Comparison of ENCODE assay signal across 8 cellular contexts in genomic region chr18:12287684-12288405, GRCh38. TPM values are rescaled to one million over a fixed set of nuclear protein-coding genes. Genes with fewer than 3 reads are reported as not detected.
DNase-seq lines count a peak whose midpoint lies in the region; ATAC-seq and TF ChIP-seq lines count a peak whose summit lies in the region.

No MANE protein-coding gene starts in this region.

- TSS peak; percentile 88 for BruUV-seq in Caco-2 (replicated peaks; lab: Mats Ljungman, UMichigan)
- BruUV-seq in Panc1 (replicated peaks; lab: Mats Ljungman, UMichigan) = no TSS peak

- POLR2A ChIA-PET in Caco-2 (lab: Charles Lee) (interaction anchor here (0.7 to 2.3 kb wide), 2 partner anchors 9 to 33 kb away, joined by 4 to 28 read pairs; no protein-coding TSS in a partner anchor), Panc1 (lab: Charles Lee) (no interaction called here)

- H3K9me3 Mint-ChIP-seq in Caco-2 (ENCODE audit: unreplicated experiment) (no peaks in the 10 kb centered on the region), nephron progenitor cell (no peaks in the 10 kb centered on the region)
- no peaks in the 10 kb centered on the region for H3K9me3 Mint-ChIP-seq in activated CD8-positive, alpha-beta memory T cell treated with anti-CD3 and anti-CD28 coated beads, Interleukin-2, amount 10 ng/mL, durations not matched to agents 7 days and 5 days (ENCODE audit: low read depth)

- peak; percentile 76 to 78 for DNase-seq in Caco-2
- DNase-seq in Panc1 (ENCODE audit: low read depth, low spot score) = no peak
- peak; percentile 86 to 98 for DNase-seq in fibroblast of lung (ENCODE audit: low read depth in 2 of 2)
- peak; percentile 67 for DNase-seq in nephron progenitor cell
- DNase-seq in superior temporal gyrus (ENCODE audit: extremely low spot score) = no peak
- DNase-seq in activated CD8-positive, alpha-beta memory T cell treated with anti-CD3 and anti-CD28 coated beads, Interleukin-2, amount 10 ng/mL, durations not matched to agents 7 days and 5 days = no peak
- no peak for DNase-seq in activated CD4-positive, alpha-beta T cell treated with anti-CD3 and anti-CD28 coated beads, Interleukin-2, amount 50 U/mL, for 4 hours

- CTCF ChIA-PET in Caco-2 (lab: Charles Lee) (interaction anchor here (0.6 to 2.6 kb wide), 5 partner anchors 9 to 660 kb away, joined by 3 to 27 read pairs (median 4); no protein-coding TSS in a partner anchor), Panc1 (lab: Charles Lee) (interaction anchor here (0.7 to 1.2 kb wide), 2 partner anchors 9 to 40 kb away, joined by 3 read pairs; no protein-coding TSS in a partner anchor)
- CTCF ChIA-PET in activated CD8-positive, alpha-beta memory T cell treated with anti-CD3 and anti-CD28 coated beads, Interleukin-2, amount 10 ng/mL, durations not matched to agents 7 days and 5 days (lab: Charles Lee) = interaction anchor here (0.9 to 1.5 kb wide), 2 partner anchors 16 to 61 kb away, joined by 3 to 4 read pairs; no protein-coding TSS in a partner anchor

- H3K36me3 ChIP-seq in Caco-2 (ENCODE audit: control insufficient read depth, insufficient read depth, low read length) (no peaks in the 10 kb centered on the region), Panc1 (ENCODE audit: control insufficient read depth, insufficient read depth, low read length) (no peaks in the 10 kb centered on the region), fibroblast of lung (ENCODE audit: control insufficient read depth, insufficient read depth, low read length) (no peaks in the 10 kb centered on the region)

- peak overlapping the region; percentile 66 for H3K9ac ChIP-seq in fibroblast of lung (ENCODE audit: insufficient read depth, low read length)

- TF ChIP-seq CTCF in Caco-2 (IDR thresholded peaks at IDR 0.05; ENCODE audit: insufficient read depth in 1 of 2, low read depth in 1 of 2, low read length in 1 of 2, severe bottlenecking in 1 of 2, unreplicated experiment in 1 of 2) (no peak), Panc1 (IDR thresholded peaks at IDR 0.05) (no peak), fibroblast of lung (conservative IDR thresholded peaks at IDR 0.05 in 1 of 2, IDR thresholded peaks at IDR 0.05 in 1 of 2; ENCODE audit: low read depth in 1 of 2, low read length in 2 of 2) (no peak), nephron progenitor cell (IDR thresholded peaks at IDR 0.05) (no peak)

- H3K4me1 Mint-ChIP-seq in Caco-2 (ENCODE audit: low read depth, unreplicated experiment) (peaks cover 15% of the 10 kb centered on the region), nephron progenitor cell (peaks cover 27% of the 10 kb centered on the region)
- peaks cover 2% of the 10 kb centered on the region for H3K4me1 Mint-ChIP-seq in activated CD8-positive, alpha-beta memory T cell treated with anti-CD3 and anti-CD28 coated beads, Interleukin-2, amount 10 ng/mL, durations not matched to agents 7 days and 5 days

- H3K27me3 ChIP-seq in Caco-2 (replicated peaks; ENCODE audit: control insufficient read depth, insufficient read depth, low read length) (no peaks in the 10 kb centered on the region; the same call in 1 of the 2 replicates), Panc1 (ENCODE audit: control insufficient read depth, insufficient read depth, low read length) (no peaks in the 10 kb centered on the region), fibroblast of lung (ENCODE audit: control insufficient read depth, insufficient read depth, low read length) (no peaks in the 10 kb centered on the region)

- in situ Hi-C loops in Panc1 (cut with HindIII; ENCODE audit: low pct_unique_long_range_greater_than_20kb, low sequenced_read_pairs) = no loop called here

- ATAC-seq in Panc1 (peak; percentile 81), GM18511 (IDR thresholded peaks at IDR 0.05; ENCODE audit: unreplicated experiment) (no peak)
- ATAC-seq in activated CD8-positive, alpha-beta memory T cell treated with anti-CD3 and anti-CD28 coated beads, Interleukin-2, amount 10 ng/mL, durations not matched to agents 7 days and 5 days = no peak

- H3K27ac Mint-ChIP-seq in Caco-2 (ENCODE audit: unreplicated experiment) (peak overlapping the region; percentile 68), nephron progenitor cell (no peak overlapping the region)
- H3K27ac Mint-ChIP-seq in activated CD8-positive, alpha-beta memory T cell treated with anti-CD3 and anti-CD28 coated beads, Interleukin-2, amount 10 ng/mL, durations not matched to agents 7 days and 5 days = no peak overlapping the region

- intact Hi-C loops in Caco-2 (cut with micrococcal nuclease; ENCODE audit: unreplicated experiment) (loop anchor here (1.0 kb wide), 2 partner anchors 9 to 20 kb away; partner anchors contain the start of gene TUBB6), Panc1 (cut with micrococcal nuclease; ENCODE audit: unreplicated experiment) (no loop called here)

- no peaks in the 10 kb centered on the region for H3K79me2 ChIP-seq in fibroblast of lung (ENCODE audit: control insufficient read depth, insufficient read depth, low read length)

- peak overlapping the region; percentile 82 for H3K4me2 ChIP-seq in fibroblast of lung (ENCODE audit: extremely low read depth, insufficient read depth, low read length)

- H4K20me1 ChIP-seq in fibroblast of lung (ENCODE audit: control insufficient read depth, extremely low read depth, insufficient read depth, low read length) = no peaks in the 10 kb centered on the region

- H2AFZ ChIP-seq in fibroblast of lung (ENCODE audit: low read length) = peak overlapping the region; percentile 52

- no peaks in the 10 kb centered on the region for H3K27me3 Mint-ChIP-seq in Caco-2 (ENCODE audit: insufficient read depth, unreplicated experiment)
- peaks cover 80% of the 10 kb centered on the region for H3K27me3 Mint-ChIP-seq in nephron progenitor cell (ENCODE audit: low read depth, poor library complexity)
- H3K27me3 Mint-ChIP-seq in activated CD8-positive, alpha-beta memory T cell treated with anti-CD3 and anti-CD28 coated beads, Interleukin-2, amount 10 ng/mL, durations not matched to agents 7 days and 5 days = peaks cover 68% of the 10 kb centered on the region

- H3K4me3 ChIP-seq in Caco-2 (ENCODE audit: low read depth, low read length) (peak overlapping the region; percentile 26), Panc1 (ENCODE audit: low read depth in 2 of 2, low read length in 2 of 2) (peak overlapping the region; percentile 51 to 66), fibroblast of lung (replicated peaks in 1 of 4; ENCODE audit: control extremely low read depth in 1 of 4, insufficient read depth in 1 of 4, low read depth in 3 of 4, low read length in 4 of 4) (peak overlapping the region; percentile 32 to 61 (median 49))

- H3K4me1 ChIP-seq in Caco-2 (peaks cover 11% of the 10 kb centered on the region), Panc1 (ENCODE audit: control insufficient read depth, insufficient read depth, low read length) (peaks cover 5% of the 10 kb centered on the region; the same call in 1 of the 2 replicates), fibroblast of lung (ENCODE audit: control insufficient read depth, extremely low read depth, insufficient read depth, low read length) (peaks cover 11% of the 10 kb centered on the region)

- H3K9me3 ChIP-seq in Caco-2 = no peaks in the 10 kb centered on the region
- H3K9me3 ChIP-seq in Panc1 (ENCODE audit: control insufficient read depth, insufficient read depth, low read depth, low read length) = no peaks in the 10 kb centered on the region
- no peaks in the 10 kb centered on the region for H3K9me3 ChIP-seq in fibroblast of lung (ENCODE audit: control insufficient read depth, insufficient read depth, low read depth, low read length)

- H3K36me3 Mint-ChIP-seq in Caco-2 (ENCODE audit: insufficient read depth, unreplicated experiment) = no peaks in the 10 kb centered on the region
- H3K36me3 Mint-ChIP-seq in nephron progenitor cell (ENCODE audit: low read depth) = no peaks in the 10 kb centered on the region
- no peaks in the 10 kb centered on the region for H3K36me3 Mint-ChIP-seq in activated CD8-positive, alpha-beta memory T cell treated with anti-CD3 and anti-CD28 coated beads, Interleukin-2, amount 10 ng/mL, durations not matched to agents 7 days and 5 days

- H3K27ac ChIP-seq in Panc1 (ENCODE audit: low read length) (no peak overlapping the region), fibroblast of lung (ENCODE audit: insufficient read depth, low read length) (peak overlapping the region; percentile 92)

- H3K4me3 Mint-ChIP-seq in Caco-2 (ENCODE audit: unreplicated experiment) = peak overlapping the region; percentile 88
- H3K4me3 Mint-ChIP-seq in nephron progenitor cell = peak overlapping the region; percentile 87
- no peak overlapping the region for H3K4me3 Mint-ChIP-seq in activated CD8-positive, alpha-beta memory T cell treated with anti-CD3 and anti-CD28 coated beads, Interleukin-2, amount 10 ng/mL, durations not matched to agents 7 days and 5 days

RNA-seq across cellular contexts. Expression of gene TUBB6, which starts 20.2 kb away (rescaled TPM):
- total RNA-seq in Caco-2 (2022) (138 and 149 TPM in 2 replicates), Panc1 (2021; ENCODE audit: unreplicated experiment) (125 TPM), fibroblast of lung (269 and 408 TPM in 2 replicates)
- 310 TPM for polyA plus RNA-seq in Panc1 (2012; ENCODE audit: insufficient read length)
- polyA plus RNA-seq in fibroblast of lung = 549 and 646 TPM in 2 replicates
- polyA plus RNA-seq in fibroblast of lung (2012) = 613 and 673 TPM in 2 replicates
- polyA minus RNA-seq in fibroblast of lung (ENCODE audit: low replicate concordance) = 453 and 575 TPM in 2 replicates
- 10 to 100 TPM; 14.7 to 39.0 TPM for total RNA-seq in activated CD8-positive, alpha-beta memory T cell treated with anti-CD3 and anti-CD28 coated beads, Interleukin-2, amount 10 ng/mL, durations not matched to agents 7 days and 5 days

RNA-seq across cellular contexts. Expression of gene CIDEA, which starts 33.7 kb away (rescaled TPM):
- total RNA-seq in Caco-2 (2022) = not detected in 2 replicates
- not detected for total RNA-seq in Panc1 (2021; ENCODE audit: unreplicated experiment)
- polyA plus RNA-seq in Panc1 (2012; ENCODE audit: insufficient read length) = not detected
- 0.26 and 1.7 TPM in 2 replicates for total RNA-seq in fibroblast of lung
- polyA plus RNA-seq in fibroblast of lung = 0.12 and 0.21 TPM in 2 replicates
- 0.22 and 0.33 TPM in 2 replicates for polyA plus RNA-seq in fibroblast of lung (2012)
- not detected in 2 replicates for polyA minus RNA-seq in fibroblast of lung (ENCODE audit: low replicate concordance)
- not detected for total RNA-seq in activated CD8-positive, alpha-beta memory T cell treated with anti-CD3 and anti-CD28 coated beads, Interleukin-2, amount 10 ng/mL, durations not matched to agents 7 days and 5 days

Comparison
In these comparisons a context has a peak if more than half of its experiments do, and no peak if none do; other contexts are left out.
1. DNase-seq: peak in Caco-2 (2 of 2), fibroblast of lung (2 of 2) and nephron progenitor cell (single experiment); none in Panc1 (single experiment), superior temporal gyrus (single experiment), activated CD8-positive, alpha-beta memory T cell treated with anti-CD3 and anti-CD28 coated beads, Interleukin-2, amount 10 ng/mL, durations not matched to agents 7 days and 5 days (single experiment) and activated CD4-positive, alpha-beta T cell treated with anti-CD3 and anti-CD28 coated beads, Interleukin-2, amount 50 U/mL, for 4 hours (0 of 2).
2. Peak in every context shown above with its lines, with median percentiles within 50 percentile points of each other: H3K4me3 ChIP-seq.